ENCODE assay signal across 10 cellular contexts in genomic region chr1:79042117-79042516, GRCh38. TPM values are rescaled to one million over a fixed set of nuclear protein-coding genes. Genes with fewer than 3 reads are reported as not detected.
A peak's percentile ranks its signal among the peaks of the same experiment; 100 is the strongest.
DNase-seq lines count a peak whose midpoint lies in the region; ATAC-seq, FAIRE-seq and TF ChIP-seq lines count a peak whose summit lies in the region.
"Had no signal": no experiment of that assay in that cellular context is flagged by ENCODE, and none has a peak within 500 bp of the region (broad histone marks: within the 10 kb centered on the region; RNA-seq: fewer than 3 reads in every experiment).

No MANE protein-coding gene starts in this region.

- no peak for TF ChIP-seq POLR2A in GM12892 (IDR thresholded peaks at IDR 0.05; ENCODE audit: low read depth, low read length)

- FAIRE-seq in GM12892 (lab: Jason Lieb, UNC) = no peak

- ATAC-seq in GM18861 (IDR thresholded peaks at IDR 0.05; ENCODE audit: unreplicated experiment) (peak; percentile 56), HG02678 (IDR thresholded peaks at IDR 0.05; ENCODE audit: unreplicated experiment) (peak; percentile 48)

- DNase-seq in MV-4-11 (lab: John Stamatoyannopoulos, UW) (peak; percentile 91), iris pigment epithelial cell (ENCODE audit: low read depth) (peak; percentile 72), NCI-H446 treated with DMSO at 0.1 percent for 48 hours (lab: John Stamatoyannopoulos, UW) (no peak), NCI-H345 treated with DMSO at 0.1 percent for 48 hours (lab: John Stamatoyannopoulos, UW; ENCODE audit: unreplicated experiment) (no peak), GM12892 (ENCODE audit: insufficient read length) (no peak), hypothalamus (lab: John Stamatoyannopoulos, UW) (no peak)
- DNase-seq: activated naive CD8-positive, alpha-beta T cell treated with anti-CD3 and anti-CD28 coated beads for 36 hours; Right ventricle myocardium superior had no signal

RNA-seq across cellular contexts. Expression of gene ADGRL4, which starts 35.6 kb away (rescaled TPM):
- polyA plus RNA-seq in GM12892 (2012; ENCODE audit: missing spikeins) = not detected

Comparison
In these comparisons a context has a peak if more than half of its experiments do, and no peak if none do; other contexts are left out.
1. DNase-seq: peak in MV-4-11 (single experiment) and iris pigment epithelial cell (single experiment); none in NCI-H446 treated with DMSO at 0.1 percent for 48 hours (single experiment), NCI-H345 treated with DMSO at 0.1 percent for 48 hours (single experiment), GM12892 (single experiment) and hypothalamus (0 of 51).